Comparison of ENCODE assay signal across 8 cellular contexts in genomic region chr17:55577687-55578086, GRCh38.
DNase-seq lines count a peak whose midpoint lies in the region; ATAC-seq and TF ChIP-seq lines count a peak whose summit lies in the region.

No MANE protein-coding gene starts in this region.

- DNase-seq in AG04449 (ENCODE audit: low read depth, low spot score) (no peak), memory B cell (ENCODE audit: low spot score in 2 of 2) (no peak), ascending aorta (ENCODE audit: low spot score in 2 of 2) (no peak), GOT3 (lab: John Stamatoyannopoulos, UW) (no peak)
- DNase-seq in activated T-cell treated with anti-CD3 and anti-CD28 coated beads, Interleukin-2, amount 50 U/mL, for 72 hours = peak; percentile 37 to 53

- no peaks in the 10 kb centered on the region for H3K4me1 ChIP-seq in ascending aorta

- peak overlapping the region; percentile 26 for H3K4me3 ChIP-seq in AG04449 (ENCODE audit: low read depth, low read length)
- peak overlapping the region in 1 of 2 donors; percentile 49 for H3K4me3 ChIP-seq in ascending aorta

- intact Hi-C loops in ascending aorta (cut with DNase I) = no loop called here

- H3K36me3 Mint-ChIP-seq in activated T-cell treated with anti-CD3 and anti-CD28 coated beads, Interleukin-2, amount 50 U/mL, for 72 hours (ENCODE audit: insufficient read depth in 2 of 2) = no peaks in the 10 kb centered on the region
- no peaks in the 10 kb centered on the region for H3K36me3 Mint-ChIP-seq in memory B cell

- no peaks in the 10 kb centered on the region for H3K27me3 ChIP-seq in ascending aorta

- TF ChIP-seq CTCF in AG04449 (IDR thresholded peaks at IDR 0.05; ENCODE audit: insufficient read depth, low read length, missing control alignments) (no peak), ascending aorta (IDR thresholded peaks at IDR 0.05) (no peak)

- H3K27me3 Mint-ChIP-seq in activated T-cell treated with anti-CD3 and anti-CD28 coated beads, Interleukin-2, amount 50 U/mL, for 72 hours (ENCODE audit: low read depth) = peaks cover 3% of the 10 kb centered on the region
- no peaks in the 10 kb centered on the region for H3K27me3 Mint-ChIP-seq in memory B cell

- H3K4me1 Mint-ChIP-seq in activated T-cell treated with anti-CD3 and anti-CD28 coated beads, Interleukin-2, amount 50 U/mL, for 72 hours (ENCODE audit: low read depth) = peaks cover 25% of the 10 kb centered on the region
- peaks cover 6% of the 10 kb centered on the region for H3K4me1 Mint-ChIP-seq in memory B cell

- H3K27ac Mint-ChIP-seq in activated T-cell treated with anti-CD3 and anti-CD28 coated beads, Interleukin-2, amount 50 U/mL, for 72 hours = no peak overlapping the region
- no peak overlapping the region for H3K27ac Mint-ChIP-seq in memory B cell

- CTCF ChIA-PET in AG04449 (lab: Yijun Ruan, JAX) = interaction anchor here (1.7 to 2.5 kb wide), 2 partner anchors 24 to 51 kb away, joined by 7 to 17 read pairs; no protein-coding TSS in a partner anchor

- H3K9me3 Mint-ChIP-seq in activated T-cell treated with anti-CD3 and anti-CD28 coated beads, Interleukin-2, amount 50 U/mL, for 72 hours = no peaks in the 10 kb centered on the region
- H3K9me3 Mint-ChIP-seq in memory B cell = peaks cover 2% of the 10 kb centered on the region

- peak; percentile 51 for ATAC-seq in HG02642 (IDR thresholded peaks at IDR 0.05; ENCODE audit: poor library complexity, unreplicated experiment)
- peak; percentile 23 to 43 for ATAC-seq in activated T-cell treated with anti-CD3 and anti-CD28 coated beads, Interleukin-2, amount 50 U/mL, for 72 hours (replicated peaks in 1 of 2)
- peak; percentile 37 for ATAC-seq in memory B cell (ENCODE audit: low read depth)
- ATAC-seq in HG03460 (IDR thresholded peaks at IDR 0.05; ENCODE audit: unreplicated experiment) = no peak
- ATAC-seq in HG02981 (IDR thresholded peaks at IDR 0.05; ENCODE audit: unreplicated experiment) = no peak

- no peaks in the 10 kb centered on the region for H3K9me3 ChIP-seq in ascending aorta

- H3K36me3 ChIP-seq in ascending aorta = no peaks in the 10 kb centered on the region

- H3K27ac ChIP-seq in ascending aorta = peak overlapping the region in 1 of 2 donors; percentile 64

- peak overlapping the region in 1 of 2 donors; percentile 6 for H3K4me3 Mint-ChIP-seq in activated T-cell treated with anti-CD3 and anti-CD28 coated beads, Interleukin-2, amount 50 U/mL, for 72 hours
- H3K4me3 Mint-ChIP-seq in memory B cell = no peak overlapping the region

- POLR2A ChIA-PET in AG04449 (lab: Yijun Ruan, JAX) = interaction anchor here (1.0 to 1.1 kb wide), 2 partner anchors 10 to 22 kb away, joined by 3 read pairs; no protein-coding TSS in a partner anchor

Comparison
In these comparisons a context has a peak if more than half of its experiments do, and no peak if none do; other contexts are left out.
1. DNase-seq: peak in activated T-cell treated with anti-CD3 and anti-CD28 coated beads, Interleukin-2, amount 50 U/mL, for 72 hours (2 of 2); none in AG04449 (single experiment), memory B cell (0 of 2), ascending aorta (0 of 2) and GOT3 (single experiment).
2. ATAC-seq: peak in HG02642 (single experiment), activated T-cell treated with anti-CD3 and anti-CD28 coated beads, Interleukin-2, amount 50 U/mL, for 72 hours (2 of 2) and memory B cell (single experiment); none in HG03460 (single experiment) and HG02981 (single experiment).